ENCODE assay signal across 10 cellular contexts in genomic region chr14:54532111-54533012, GRCh38. TPM values are rescaled to one million over a fixed set of nuclear protein-coding genes. Genes with fewer than 3 reads are reported as not detected.
A peak's percentile ranks its signal among the peaks of the same experiment; 100 is the strongest.
DNase-seq lines count a peak whose midpoint lies in the region; ATAC-seq lines count a peak whose summit lies in the region.
"Had no signal": no experiment of that assay in that cellular context is flagged by ENCODE, and none has a peak within 500 bp of the region (broad histone marks: within the 10 kb centered on the region; RNA-seq: fewer than 3 reads in every experiment).

No MANE protein-coding gene starts in this region.

- no peaks in the 10 kb centered on the region for H3K9me3 Mint-ChIP-seq in activated CD4-positive, alpha-beta T cell treated with anti-CD3 and anti-CD28 coated beads, Interleukin-2, amount 10 ng/mL, durations not matched to agents 24 days and 14 days
- H3K9me3 Mint-ChIP-seq in stimulated activated memory B cell treated with anti-CD40 and anti-IgM and Interleukin-4, amounts not matched to agents 10 μg/mL and 1 μg/mL and 100 μg/mL, for 72 hours = no peaks in the 10 kb centered on the region
- no peaks in the 10 kb centered on the region for H3K9me3 Mint-ChIP-seq in T-cell

- H3K27ac Mint-ChIP-seq in activated CD4-positive, alpha-beta T cell treated with anti-CD3 and anti-CD28 coated beads, Interleukin-2, amount 10 ng/mL, durations not matched to agents 24 days and 14 days = peak overlapping the region; percentile 27
- H3K27ac Mint-ChIP-seq in stimulated activated memory B cell treated with anti-CD40 and anti-IgM and Interleukin-4, amounts not matched to agents 10 μg/mL and 1 μg/mL and 100 μg/mL, for 72 hours = peak overlapping the region; percentile 51
- H3K27ac Mint-ChIP-seq in T-cell = no peak overlapping the region

- H3K4me1 Mint-ChIP-seq in activated CD4-positive, alpha-beta T cell treated with anti-CD3 and anti-CD28 coated beads, Interleukin-2, amount 10 ng/mL, durations not matched to agents 24 days and 14 days = peaks cover 4% of the 10 kb centered on the region
- H3K4me1 Mint-ChIP-seq in stimulated activated memory B cell treated with anti-CD40 and anti-IgM and Interleukin-4, amounts not matched to agents 10 μg/mL and 1 μg/mL and 100 μg/mL, for 72 hours = peaks cover 16% of the 10 kb centered on the region
- H3K4me1 Mint-ChIP-seq in T-cell = peaks cover 0 to 2% (median 0%) of the 10 kb centered on the region in 3 donors

- CTCF ChIA-PET in T-cell (lab: Charles Lee) = interaction anchor here (0.5 to 0.8 kb wide), 2 partner anchors 12 to 31 kb away, joined by 4 read pairs; no protein-coding TSS in a partner anchor

- intact Hi-C loops in activated CD4-positive, alpha-beta T cell treated with anti-CD3 and anti-CD28 coated beads, Interleukin-2, amount 10 ng/mL, durations not matched to agents 24 days and 14 days (cut with micrococcal nuclease) = no loop called here

- H3K4me3 Mint-ChIP-seq in activated CD4-positive, alpha-beta T cell treated with anti-CD3 and anti-CD28 coated beads, Interleukin-2, amount 10 ng/mL, durations not matched to agents 24 days and 14 days = no peak overlapping the region
- peak overlapping the region; percentile 24 for H3K4me3 Mint-ChIP-seq in stimulated activated memory B cell treated with anti-CD40 and anti-IgM and Interleukin-4, amounts not matched to agents 10 μg/mL and 1 μg/mL and 100 μg/mL, for 72 hours
- no peak overlapping the region for H3K4me3 Mint-ChIP-seq in T-cell

- H3K36me3 Mint-ChIP-seq in activated CD4-positive, alpha-beta T cell treated with anti-CD3 and anti-CD28 coated beads, Interleukin-2, amount 10 ng/mL, durations not matched to agents 24 days and 14 days (ENCODE audit: low read depth) = peaks cover 4% of the 10 kb centered on the region
- H3K36me3 Mint-ChIP-seq in stimulated activated memory B cell treated with anti-CD40 and anti-IgM and Interleukin-4, amounts not matched to agents 10 μg/mL and 1 μg/mL and 100 μg/mL, for 72 hours = peaks cover 28% of the 10 kb centered on the region
- H3K36me3 Mint-ChIP-seq in T-cell = peaks cover 42% of the 10 kb centered on the region

- ATAC-seq in HG02610 (IDR thresholded peaks at IDR 0.05; ENCODE audit: unreplicated experiment) (peak; percentile 88), HG03521 (IDR thresholded peaks at IDR 0.05; ENCODE audit: unreplicated experiment) (peak; percentile 85), T-cell (replicated peaks in 1 of 4) (no peak)
- ATAC-seq in stimulated activated memory B cell treated with anti-CD40 and anti-IgM and Interleukin-4, amounts not matched to agents 10 μg/mL and 1 μg/mL and 100 μg/mL, for 72 hours = peak; percentile 61

- POLR2A ChIA-PET in T-cell (lab: Charles Lee) = interaction anchor here in 1 of 2 donors (0.6 kb wide), 1 partner anchor 18 kb away, joined by 5 read pairs; no protein-coding TSS in a partner anchor

- no peaks in the 10 kb centered on the region for H3K27me3 Mint-ChIP-seq in activated CD4-positive, alpha-beta T cell treated with anti-CD3 and anti-CD28 coated beads, Interleukin-2, amount 10 ng/mL, durations not matched to agents 24 days and 14 days
- no peaks in the 10 kb centered on the region for H3K27me3 Mint-ChIP-seq in stimulated activated memory B cell treated with anti-CD40 and anti-IgM and Interleukin-4, amounts not matched to agents 10 μg/mL and 1 μg/mL and 100 μg/mL, for 72 hours
- H3K27me3 Mint-ChIP-seq in T-cell = no peaks in the 10 kb centered on the region

- no peak for DNase-seq in activated CD4-positive, alpha-beta T cell treated with anti-CD3 and anti-CD28 coated beads, Interleukin-2, amount 10 ng/mL, durations not matched to agents 24 days and 14 days
- DNase-seq in activated CD4-positive, alpha-beta T cell treated with anti-CD3 and anti-CD28 coated beads, Interleukin-2, amount 50 U/mL, for 48 hours = no peak
- DNase-seq in activated T-cell treated with anti-CD3 and anti-CD28 coated beads, Interleukin-2, amount 50 U/mL, for 1 hour = no peak
- DNase-seq in NCI-H526 treated with DMSO at 0.1 percent for 48 hours (lab: John Stamatoyannopoulos, UW) (no peak), T-cell (no peak)
- DNase-seq: colonic mucosa, NCI-H446 treated with DMSO at 0.1 percent for 48 hours had no signal

RNA-seq across cellular contexts. Expression of gene CGRRF1, which starts 22.7 kb away (rescaled TPM):
- total RNA-seq in activated CD4-positive, alpha-beta T cell treated with anti-CD3 and anti-CD28 coated beads, Interleukin-2, amount 10 ng/mL, durations not matched to agents 24 days and 14 days = 7.8 and 11.9 TPM in 2 replicates
- 10 to 100 TPM; 14.2 to 28.0 (median 14.9) TPM for total RNA-seq in T-cell

RNA-seq across cellular contexts. Expression of gene SAMD4A, which starts 34.6 kb away (rescaled TPM):
- total RNA-seq in activated CD4-positive, alpha-beta T cell treated with anti-CD3 and anti-CD28 coated beads, Interleukin-2, amount 10 ng/mL, durations not matched to agents 24 days and 14 days = 4.6 and 5.7 TPM in 2 replicates
- total RNA-seq in T-cell = 1 to 10 TPM; 1.2 to 3.9 (median 1.3) TPM

RNA-seq across cellular contexts. Expression of gene GMFB, which starts 43.6 kb away (rescaled TPM):
- 40.9 and 41.1 TPM in 2 replicates for total RNA-seq in activated CD4-positive, alpha-beta T cell treated with anti-CD3 and anti-CD28 coated beads, Interleukin-2, amount 10 ng/mL, durations not matched to agents 24 days and 14 days
- 10 to 100 TPM; 26.2 to 33.0 (median 27.8) TPM for total RNA-seq in T-cell

Comparison
In these comparisons a context has a peak if more than half of its experiments do, and no peak if none do; other contexts are left out.
1. H3K27ac Mint-ChIP-seq: peak in activated CD4-positive, alpha-beta T cell treated with anti-CD3 and anti-CD28 coated beads, Interleukin-2, amount 10 ng/mL, durations not matched to agents 24 days and 14 days (single experiment) and stimulated activated memory B cell treated with anti-CD40 and anti-IgM and Interleukin-4, amounts not matched to agents 10 μg/mL and 1 μg/mL and 100 μg/mL, for 72 hours (single experiment); none in T-cell (0 of 2).
2. ATAC-seq: peak in HG02610 (single experiment), HG03521 (single experiment) and stimulated activated memory B cell treated with anti-CD40 and anti-IgM and Interleukin-4, amounts not matched to agents 10 μg/mL and 1 μg/mL and 100 μg/mL, for 72 hours (single experiment); none in T-cell (0 of 4).